ENCODE assay signal across 12 cellular contexts in genomic region chr12:123142518-123142840, GRCh38. TPM values are rescaled to one million over a fixed set of nuclear protein-coding genes. Genes with fewer than 3 reads are reported as not detected.
DNase-seq lines count a peak whose midpoint lies in the region; ATAC-seq and TF ChIP-seq lines count a peak whose summit lies in the region.
"Had no signal": no experiment of that assay in that cellular context is flagged by ENCODE, and none has a peak within 500 bp of the region (broad histone marks: within the 10 kb centered on the region; RNA-seq: fewer than 3 reads in every experiment).

No MANE protein-coding gene starts in this region.

- peaks cover 53% of the 10 kb centered on the region for H3K4me1 Mint-ChIP-seq in activated B cell treated with CpG ODN at 0.5 μM for 24 hours
- H3K4me1 Mint-ChIP-seq in naive thymus-derived CD4-positive, alpha-beta T cell = peaks cover 17 to 73% (median 63%) of the 10 kb centered on the region in 7 donors

- POLR2A ChIA-PET in activated B cell treated with CpG ODN at 0.5 μM for 24 hours (lab: Charles Lee) = interaction anchor here (0.5 to 2.3 kb wide), 5 partner anchors 14 to 99 kb away, joined by 3 to 15 read pairs (median 6); partner anchors contain the start of genes MPHOSPH9 and MTRFR
- POLR2A ChIA-PET in naive thymus-derived CD4-positive, alpha-beta T cell (lab: Charles Lee) = interaction anchor here (1.1 to 2.1 kb wide), 3 partner anchors 11 to 26 kb away, joined by 3 to 8 read pairs (median 3); no protein-coding TSS in a partner anchor

- ATAC-seq in activated B cell treated with CpG ODN at 0.5 μM for 24 hours (ENCODE audit: low read depth) (no peak), lower lobe of right lung (no peak)
- ATAC-seq in naive thymus-derived CD4-positive, alpha-beta T cell = no peak

- H3K36me3 ChIP-seq in lower lobe of right lung (no peaks in the 10 kb centered on the region), subcutaneous abdominal adipose tissue (ENCODE audit: control insufficient read depth in 5 of 5, insufficient read depth in 5 of 5, low read length in 5 of 5) (no peaks in the 10 kb centered on the region)
- no peaks in the 10 kb centered on the region for H3K36me3 ChIP-seq in naive thymus-derived CD4-positive, alpha-beta T cell (ENCODE audit: control insufficient read depth in 2 of 3, insufficient read depth in 3 of 3, low read length in 3 of 3)

- no peaks in the 10 kb centered on the region for H3K9me3 ChIP-seq in lower lobe of right lung
- no peaks in the 10 kb centered on the region for H3K9me3 ChIP-seq in subcutaneous abdominal adipose tissue (ENCODE audit: control insufficient read depth in 5 of 5, low read length in 5 of 5)
- no peaks in the 10 kb centered on the region for H3K9me3 ChIP-seq in naive thymus-derived CD4-positive, alpha-beta T cell (ENCODE audit: control insufficient read depth in 2 of 3, low read length in 3 of 3)

- no peak overlapping the region for H3K4me3 Mint-ChIP-seq in activated B cell treated with CpG ODN at 0.5 μM for 24 hours
- peak overlapping the region in 2 of 10 donors; percentile 2 to 13 for H3K4me3 Mint-ChIP-seq in naive thymus-derived CD4-positive, alpha-beta T cell
- H3K4me3 Mint-ChIP-seq: activated naive CD8-positive, alpha-beta T cell treated with anti-CD3 and anti-CD28 coated beads, Interleukin-2, amount 10 ng/mL, durations not matched to agents 7 days and 5 days; stimulated activated naive CD8-positive, alpha-beta T cell treated with anti-CD3 and anti-CD28 coated beads, Interleukin-15, Interleukin-2, amounts not matched to agents 100 ng/mL and 50 ng/mL, for 24 hours had no signal

- DNase-seq in KBM-7 (peak; percentile 35), activated B cell treated with CpG ODN at 0.5 μM for 24 hours (no peak), lower lobe of right lung (no peak), hepatic stellate cell (ENCODE audit: low spot score) (no peak), NCI-H1048 (lab: John Stamatoyannopoulos, UW) (no peak)
- no peak for DNase-seq in naive thymus-derived CD4-positive, alpha-beta T cell
- no peak for DNase-seq in stimulated activated CD4-positive, alpha-beta T cell treated with anti-CD3 and anti-CD28 coated beads, Interleukin-4, amount 100 ng/mL, for 4 hours
- DNase-seq: activated CD8-positive, alpha-beta memory T cell treated with anti-CD3 and anti-CD28 coated beads, Interleukin-2, amount 50 U/mL, for 48 hours; activated naive CD8-positive, alpha-beta T cell treated with anti-CD3 and anti-CD28 coated beads, Interleukin-2, amount 10 ng/mL, durations not matched to agents 7 days and 5 days; posterior cingulate gyrus had no signal

- peak overlapping the region; percentile 62 for H3K27ac Mint-ChIP-seq in activated B cell treated with CpG ODN at 0.5 μM for 24 hours
- peak overlapping the region in 4 of 9 donors; percentile 28 to 71 (median 47) for H3K27ac Mint-ChIP-seq in naive thymus-derived CD4-positive, alpha-beta T cell
- H3K27ac Mint-ChIP-seq: activated naive CD8-positive, alpha-beta T cell treated with anti-CD3 and anti-CD28 coated beads, Interleukin-2, amount 10 ng/mL, durations not matched to agents 7 days and 5 days; stimulated activated naive CD8-positive, alpha-beta T cell treated with anti-CD3 and anti-CD28 coated beads, Interleukin-15, Interleukin-2, amounts not matched to agents 100 ng/mL and 50 ng/mL, for 24 hours had no signal

- TF ChIP-seq CTCF in activated B cell treated with CpG ODN at 0.5 μM for 24 hours (IDR thresholded peaks at IDR 0.05) (no peak), lower lobe of right lung (IDR thresholded peaks at IDR 0.05) (no peak)

- in situ Hi-C loops in KBM-7 (cut with MboI; ENCODE audit: low pct_unique_long_range_greater_than_20kb, low sequenced_read_pairs) = no loop called here

- intact Hi-C loops in activated B cell treated with CpG ODN at 0.5 μM for 24 hours (cut with micrococcal nuclease) = loop anchor here (2.0 kb wide), 2 partner anchors 66 to 100 kb away; no protein-coding TSS in a partner anchor
- intact Hi-C loops in lower lobe of right lung (cut with DNase I) = no loop called here
- intact Hi-C loops in naive thymus-derived CD4-positive, alpha-beta T cell (cut with micrococcal nuclease) = no loop called here

- H3K27me3 Mint-ChIP-seq in activated B cell treated with CpG ODN at 0.5 μM for 24 hours = no peaks in the 10 kb centered on the region
- H3K27me3 Mint-ChIP-seq in naive thymus-derived CD4-positive, alpha-beta T cell = peaks cover 0 to 2% (median 0%) of the 10 kb centered on the region in 5 donors
- H3K27me3 Mint-ChIP-seq: activated naive CD8-positive, alpha-beta T cell treated with anti-CD3 and anti-CD28 coated beads, Interleukin-2, amount 10 ng/mL, durations not matched to agents 7 days and 5 days; stimulated activated naive CD8-positive, alpha-beta T cell treated with anti-CD3 and anti-CD28 coated beads, Interleukin-15, Interleukin-2, amounts not matched to agents 100 ng/mL and 50 ng/mL, for 24 hours had no signal

- H3K36me3 Mint-ChIP-seq in activated B cell treated with CpG ODN at 0.5 μM for 24 hours (ENCODE audit: low read depth) = no peaks in the 10 kb centered on the region
- H3K36me3 Mint-ChIP-seq in naive thymus-derived CD4-positive, alpha-beta T cell = peaks cover 0 to 10% (median 6%) of the 10 kb centered on the region in 5 donors

- H3K27ac ChIP-seq in lower lobe of right lung (peak overlapping the region; percentile 78), subcutaneous abdominal adipose tissue (ENCODE audit: low read depth, low read length) (peak overlapping the region; percentile 55)
- no peak overlapping the region for H3K27ac ChIP-seq in naive thymus-derived CD4-positive, alpha-beta T cell (ENCODE audit: low read depth, low read length)

- H3K9me3 Mint-ChIP-seq in activated B cell treated with CpG ODN at 0.5 μM for 24 hours = no peaks in the 10 kb centered on the region
- peaks cover 0 to 1% (median 0%) of the 10 kb centered on the region in 11 donors for H3K9me3 Mint-ChIP-seq in naive thymus-derived CD4-positive, alpha-beta T cell
- H3K9me3 Mint-ChIP-seq: activated naive CD8-positive, alpha-beta T cell treated with anti-CD3 and anti-CD28 coated beads, Interleukin-2, amount 10 ng/mL, durations not matched to agents 7 days and 5 days; stimulated activated naive CD8-positive, alpha-beta T cell treated with anti-CD3 and anti-CD28 coated beads, Interleukin-15, Interleukin-2, amounts not matched to agents 100 ng/mL and 50 ng/mL, for 24 hours had no signal

- H3K4me3 ChIP-seq in lower lobe of right lung = no peak overlapping the region
- no peak overlapping the region for H3K4me3 ChIP-seq in subcutaneous abdominal adipose tissue (ENCODE audit: low read depth in 1 of 5, low read length in 5 of 5)
- H3K4me3 ChIP-seq in naive thymus-derived CD4-positive, alpha-beta T cell (ENCODE audit: low read length) = no peak overlapping the region

- CTCF ChIA-PET in activated B cell treated with CpG ODN at 0.5 μM for 24 hours (lab: Charles Lee) = interaction anchor here (1.2 to 1.7 kb wide), 2 partner anchors 53 to 99 kb away, joined by 3 to 5 read pairs; no protein-coding TSS in a partner anchor
- CTCF ChIA-PET in naive thymus-derived CD4-positive, alpha-beta T cell (lab: Charles Lee) = no interaction called here

- H3K4me1 ChIP-seq in lower lobe of right lung (peaks cover 49% of the 10 kb centered on the region), subcutaneous abdominal adipose tissue (ENCODE audit: control insufficient read depth in 5 of 5, insufficient read depth in 5 of 5, low read length in 5 of 5) (peaks cover 12 to 40% (median 37%) of the 10 kb centered on the region in 5 donors)
- peaks cover 0 to 18% of the 10 kb centered on the region in 2 donors for H3K4me1 ChIP-seq in naive thymus-derived CD4-positive, alpha-beta T cell (ENCODE audit: control insufficient read depth in 2 of 2, insufficient read depth in 2 of 2, low read length in 2 of 2)

- H3K27me3 ChIP-seq in lower lobe of right lung (ENCODE audit: low read depth) (no peaks in the 10 kb centered on the region), subcutaneous abdominal adipose tissue (ENCODE audit: control insufficient read depth in 5 of 5, insufficient read depth in 4 of 5, low read length in 5 of 5) (no peaks in the 10 kb centered on the region)
- no peaks in the 10 kb centered on the region for H3K27me3 ChIP-seq in naive thymus-derived CD4-positive, alpha-beta T cell (ENCODE audit: control insufficient read depth in 2 of 2, insufficient read depth in 2 of 2, low read length in 2 of 2)

- H3K9ac ChIP-seq in subcutaneous abdominal adipose tissue (ENCODE audit: low read length in 5 of 5) = peak overlapping the region in 2 of 5 donors; percentile 7 to 21

RNA-seq across cellular contexts. Expression of gene PITPNM2, which starts 8.4 kb away (rescaled TPM):
- total RNA-seq in activated B cell treated with CpG ODN at 0.5 μM for 24 hours (12.9 and 13.7 TPM in 2 replicates), lower lobe of right lung (29.9 TPM)
- 10 to 100 TPM; 22.2 to 65.3 (median 56.6) TPM for total RNA-seq in naive thymus-derived CD4-positive, alpha-beta T cell
- 1 to 10 TPM; 2.9 to 9.2 TPM for polyA plus RNA-seq in naive thymus-derived CD4-positive, alpha-beta T cell
